2 cellular contexts compared by ENCODE assay signal in the genomic region with DNA sequence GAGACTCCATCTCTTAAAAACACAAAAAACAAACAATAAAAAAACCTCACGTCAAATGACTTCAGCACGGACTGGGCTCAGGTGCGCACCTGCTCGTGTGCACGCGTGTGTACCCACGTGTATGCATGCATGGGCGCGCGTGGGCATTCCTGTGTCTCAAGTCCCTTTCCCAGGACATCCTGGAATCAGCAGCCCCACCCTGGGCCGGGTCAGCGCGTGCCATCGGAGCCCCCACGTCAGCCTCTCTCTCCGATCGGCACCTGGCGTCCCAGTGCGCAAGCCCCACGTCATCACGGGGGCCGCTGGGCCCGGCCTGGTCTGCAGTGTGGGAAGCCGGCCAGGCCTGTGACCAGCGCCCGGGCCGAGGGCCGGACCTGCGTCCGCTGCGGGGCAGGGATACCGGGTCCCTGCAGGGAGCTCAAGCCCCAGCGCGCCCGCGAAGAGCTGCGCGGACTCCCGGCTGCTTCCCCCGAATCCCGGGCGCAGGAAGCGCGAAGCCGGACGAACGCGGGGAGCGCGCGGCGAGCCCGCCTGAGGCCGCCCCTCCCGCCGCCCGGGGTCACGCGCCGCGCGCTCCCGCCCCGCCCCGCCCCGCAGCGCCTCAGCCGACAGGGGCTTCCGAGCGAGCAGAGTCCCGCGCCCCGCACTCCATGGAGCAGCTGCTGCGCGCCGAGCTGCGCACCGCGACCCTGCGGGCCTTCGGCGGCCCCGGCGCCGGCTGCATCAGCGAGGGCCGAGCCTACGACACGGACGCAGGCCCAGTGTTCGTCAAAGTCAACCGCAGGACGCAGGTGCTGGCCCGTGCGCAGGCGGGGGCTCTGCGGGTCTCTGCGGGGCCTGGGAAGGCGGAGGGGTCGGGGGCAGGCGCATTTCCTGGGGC.
TF ChIP-seq lines count a peak whose summit lies in the region.

TSS of gene FN3K (plus strand) at position 629 of the 880 bp plus-strand sequence. CDS start at position 651, 22 bp downstream.

TF ChIP-seq in PFSK-1, 5 proteins besides CTCF, POLR2A, EP300 and RAD21 (continued from another document):
- TF ChIP-seq, protein P1, sequence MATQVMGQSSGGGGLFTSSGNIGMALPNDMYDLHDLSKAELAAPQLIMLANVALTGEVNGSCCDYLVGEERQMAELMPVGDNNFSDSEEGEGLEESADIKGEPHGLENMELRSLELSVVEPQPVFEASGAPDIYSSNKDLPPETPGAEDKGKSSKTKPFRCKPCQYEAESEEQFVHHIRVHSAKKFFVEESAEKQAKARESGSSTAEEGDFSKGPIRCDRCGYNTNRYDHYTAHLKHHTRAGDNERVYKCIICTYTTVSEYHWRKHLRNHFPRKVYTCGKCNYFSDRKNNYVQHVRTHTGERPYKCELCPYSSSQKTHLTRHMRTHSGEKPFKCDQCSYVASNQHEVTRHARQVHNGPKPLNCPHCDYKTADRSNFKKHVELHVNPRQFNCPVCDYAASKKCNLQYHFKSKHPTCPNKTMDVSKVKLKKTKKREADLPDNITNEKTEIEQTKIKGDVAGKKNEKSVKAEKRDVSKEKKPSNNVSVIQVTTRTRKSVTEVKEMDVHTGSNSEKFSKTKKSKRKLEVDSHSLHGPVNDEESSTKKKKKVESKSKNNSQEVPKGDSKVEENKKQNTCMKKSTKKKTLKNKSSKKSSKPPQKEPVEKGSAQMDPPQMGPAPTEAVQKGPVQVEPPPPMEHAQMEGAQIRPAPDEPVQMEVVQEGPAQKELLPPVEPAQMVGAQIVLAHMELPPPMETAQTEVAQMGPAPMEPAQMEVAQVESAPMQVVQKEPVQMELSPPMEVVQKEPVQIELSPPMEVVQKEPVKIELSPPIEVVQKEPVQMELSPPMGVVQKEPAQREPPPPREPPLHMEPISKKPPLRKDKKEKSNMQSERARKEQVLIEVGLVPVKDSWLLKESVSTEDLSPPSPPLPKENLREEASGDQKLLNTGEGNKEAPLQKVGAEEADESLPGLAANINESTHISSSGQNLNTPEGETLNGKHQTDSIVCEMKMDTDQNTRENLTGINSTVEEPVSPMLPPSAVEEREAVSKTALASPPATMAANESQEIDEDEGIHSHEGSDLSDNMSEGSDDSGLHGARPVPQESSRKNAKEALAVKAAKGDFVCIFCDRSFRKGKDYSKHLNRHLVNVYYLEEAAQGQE (IDR thresholded peaks at IDR 0.05; ENCODE audit: insufficient read depth in 1 of 2, low read depth in 2 of 2, low read length in 2 of 2), result no peak
- no peak for TF ChIP-seq FOXP2 (optimal IDR thresholded peaks at IDR 0.05; ENCODE audit: borderline replicate concordance, extremely low read depth, extremely low read length, insufficient read depth)
- no peak for TF ChIP-seq TAF1 (IDR thresholded peaks at IDR 0.05; ENCODE audit: borderline replicate concordance, insufficient read depth, low read length)

TF ChIP-seq in GM12878, 131 proteins besides CTCF, POLR2A, EP300 and RAD21 (continued from another document):
- no peak for TF ChIP-seq NKRF (conservative IDR thresholded peaks at IDR 0.05)
- no peak for TF ChIP-seq ESRRA (IDR thresholded peaks at IDR 0.05; ENCODE audit: low read length)
- no peak for TF ChIP-seq MXI1 (IDR thresholded peaks at IDR 0.05; ENCODE audit: low read depth, low read length)
- no peak for TF ChIP-seq TARDBP (IDR thresholded peaks at IDR 0.05; ENCODE audit: borderline replicate concordance)
- no peak for TF ChIP-seq GATAD2B (conservative IDR thresholded peaks at IDR 0.05; ENCODE audit: low read depth)
- TF ChIP-seq, protein P2, sequence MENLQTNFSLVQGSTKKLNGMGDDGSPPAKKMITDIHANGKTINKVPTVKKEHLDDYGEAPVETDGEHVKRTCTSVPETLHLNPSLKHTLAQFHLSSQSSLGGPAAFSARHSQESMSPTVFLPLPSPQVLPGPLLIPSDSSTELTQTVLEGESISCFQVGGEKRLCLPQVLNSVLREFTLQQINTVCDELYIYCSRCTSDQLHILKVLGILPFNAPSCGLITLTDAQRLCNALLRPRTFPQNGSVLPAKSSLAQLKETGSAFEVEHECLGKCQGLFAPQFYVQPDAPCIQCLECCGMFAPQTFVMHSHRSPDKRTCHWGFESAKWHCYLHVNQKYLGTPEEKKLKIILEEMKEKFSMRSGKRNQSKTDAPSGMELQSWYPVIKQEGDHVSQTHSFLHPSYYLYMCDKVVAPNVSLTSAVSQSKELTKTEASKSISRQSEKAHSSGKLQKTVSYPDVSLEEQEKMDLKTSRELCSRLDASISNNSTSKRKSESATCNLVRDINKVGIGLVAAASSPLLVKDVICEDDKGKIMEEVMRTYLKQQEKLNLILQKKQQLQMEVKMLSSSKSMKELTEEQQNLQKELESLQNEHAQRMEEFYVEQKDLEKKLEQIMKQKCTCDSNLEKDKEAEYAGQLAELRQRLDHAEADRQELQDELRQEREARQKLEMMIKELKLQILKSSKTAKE (IDR thresholded peaks at IDR 0.05; ENCODE audit: low read depth, poor library complexity, severe bottlenecking), result no peak
- TF ChIP-seq HDAC2 (IDR thresholded peaks at IDR 0.05), result no peak
- no peak for TF ChIP-seq ZZZ3 (IDR thresholded peaks at IDR 0.05; ENCODE audit: control insufficient read depth, insufficient read length, low read depth)
- no peak for TF ChIP-seq STAT3 (IDR thresholded peaks at IDR 0.05; ENCODE audit: low read depth, low read length)
- no peak for TF ChIP-seq POLR2AphosphoS5 (IDR thresholded peaks at IDR 0.05; ENCODE audit: low read length)
- no peak for TF ChIP-seq BCL11A (IDR thresholded peaks at IDR 0.05; ENCODE audit: low read depth, low read length)
- TF ChIP-seq NR2C2 (IDR thresholded peaks at IDR 0.05; ENCODE audit: borderline replicate concordance, control insufficient read depth, insufficient read length, low read depth), result no peak
- TF ChIP-seq SREBF2 (IDR thresholded peaks at IDR 0.05; ENCODE audit: low read length), result no peak
- no peak for TF ChIP-seq ZNF622 (IDR thresholded peaks at IDR 0.05)
